23 cellular contexts compared by ENCODE assay signal in the genomic region with DNA sequence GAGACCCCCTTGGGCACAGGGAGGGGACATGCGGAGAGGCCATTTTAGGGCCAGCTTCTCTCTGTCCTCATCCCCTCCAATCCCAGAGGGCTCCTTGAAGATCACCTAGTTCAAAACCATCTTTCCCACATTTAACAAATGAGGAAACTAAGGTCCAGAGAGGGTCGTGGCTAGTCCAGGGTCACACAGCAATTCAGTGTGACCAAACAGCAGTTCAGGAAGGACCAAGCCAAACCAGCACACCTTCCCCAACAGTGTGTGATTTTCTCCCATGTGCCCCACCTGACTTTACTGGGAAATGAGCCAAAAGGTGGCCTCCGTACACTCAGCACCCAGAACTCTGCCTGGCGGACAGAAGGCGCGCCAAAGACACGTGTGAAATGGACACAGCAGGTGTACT. TPM values are rescaled to one million over a fixed set of nuclear protein-coding genes. Genes with fewer than 3 reads are reported as not detected.
"Had no signal": no experiment of that assay in that cellular context is flagged by ENCODE, and none has a peak within 500 bp of the region (broad histone marks: within the 10 kb centered on the region; RNA-seq: fewer than 3 reads in every experiment).

No MANE protein-coding gene starts in this region.

- DNase-seq: activated CD4-positive, alpha-beta T cell treated with anti-CD3 and anti-CD28 coated beads for 4 hours; activated CD8-positive, alpha-beta memory T cell treated with anti-CD3 and anti-CD28 coated beads, Interleukin-2, amount 50 U/mL, for 4 hours; activated CD8-positive, alpha-beta T cell treated with anti-CD3 and anti-CD28 coated beads for 36 hours; activated gamma-delta T cell treated with Interleukin-2 at 50 U/mL for 16 hours; activated naive CD4-positive, alpha-beta T cell treated with anti-CD3 and anti-CD28 coated beads, Interleukin-2, amount 10 ng/mL, durations not matched to agents 7 days and 5 days; activated naive CD8-positive, alpha-beta T cell treated with anti-CD3 and anti-CD28 coated beads for 36 hours; activated T-cell treated with anti-CD3 and anti-CD28 coated beads, Interleukin-2, amount 50 U/mL, for 72 hours; cerebellar nuclear complex; Kasumi-1; KBM-7; NCI-H1092 treated with DMSO at 0.1 percent for 48 hours; NCI-H1417 treated with DMSO at 0.1 percent for 48 hours; NCI-H1694; NCI-H2029; NCI-H2107; NCI-H524; NCI-H748 treated with DMSO at 0.1 percent for 48 hours; NK-92 treated with Interleukin-12 subunit alpha and Interleukin-12 subunit beta, amount 100 ng/mL, for 24 hours; SHP77 treated with DMSO at 0.1 percent for 48 hours had no signal

- H3K36me3 Mint-ChIP-seq: activated naive CD4-positive, alpha-beta T cell treated with anti-CD3 and anti-CD28 coated beads, Interleukin-2, amount 10 ng/mL, durations not matched to agents 7 days and 5 days; activated naive CD8-positive, alpha-beta T cell treated with anti-CD3 and anti-CD28 coated beads for 36 hours had no signal

- H3K27ac Mint-ChIP-seq: activated CD8-positive, alpha-beta T cell treated with anti-CD3 and anti-CD28 coated beads for 36 hours; activated naive CD4-positive, alpha-beta T cell treated with anti-CD3 and anti-CD28 coated beads, Interleukin-2, amount 10 ng/mL, durations not matched to agents 7 days and 5 days; activated naive CD8-positive, alpha-beta T cell treated with anti-CD3 and anti-CD28 coated beads for 36 hours; activated T-cell treated with anti-CD3 and anti-CD28 coated beads, Interleukin-2, amount 50 U/mL, for 72 hours; activated T-helper 2 cell treated with anti-CD3 and anti-CD28 coated beads, Interferon-gamma antibody, Interleukin-2, Interleukin-4, amounts not matched to agents 10 μg/mL and 5 μg/mL and 100 μg/mL, durations not matched to agents 14 hours and 24 hours and 36 hours; T-helper 1 cell treated with Interleukin-12 subunit alpha and Interleukin-12 subunit beta and Interleukin-4 antibody, amounts not matched to agents 30 μg/mL and 1 μg/mL, for 36 hours had no signal

- H3K4me3 Mint-ChIP-seq: activated CD8-positive, alpha-beta T cell treated with anti-CD3 and anti-CD28 coated beads for 36 hours; activated naive CD4-positive, alpha-beta T cell treated with anti-CD3 and anti-CD28 coated beads, Interleukin-2, amount 10 ng/mL, durations not matched to agents 7 days and 5 days; activated naive CD8-positive, alpha-beta T cell treated with anti-CD3 and anti-CD28 coated beads for 36 hours; activated T-cell treated with anti-CD3 and anti-CD28 coated beads, Interleukin-2, amount 50 U/mL, for 72 hours; T-helper 1 cell treated with Interleukin-12 subunit alpha and Interleukin-12 subunit beta and Interleukin-4 antibody, amounts not matched to agents 30 μg/mL and 1 μg/mL, for 36 hours had no signal

- ATAC-seq: activated CD4-positive, CD25-positive, alpha-beta regulatory T cell treated with anti-CD3 and anti-CD28 coated beads, Interleukin-2, amount 50 U/mL, for 24 hours; activated CD8-positive, alpha-beta T cell treated with anti-CD3 and anti-CD28 coated beads for 36 hours; activated T-cell treated with anti-CD3 and anti-CD28 coated beads, Interleukin-2, amount 50 U/mL, for 72 hours had no signal

- H3K9me3 Mint-ChIP-seq: activated CD8-positive, alpha-beta T cell treated with anti-CD3 and anti-CD28 coated beads for 36 hours; activated naive CD8-positive, alpha-beta T cell treated with anti-CD3 and anti-CD28 coated beads for 36 hours; activated T-cell treated with anti-CD3 and anti-CD28 coated beads, Interleukin-2, amount 50 U/mL, for 72 hours; activated T-helper 2 cell treated with anti-CD3 and anti-CD28 coated beads, Interferon-gamma antibody, Interleukin-2, Interleukin-4, amounts not matched to agents 10 μg/mL and 5 μg/mL and 100 μg/mL, durations not matched to agents 14 hours and 24 hours and 36 hours; T-helper 1 cell treated with Interleukin-12 subunit alpha and Interleukin-12 subunit beta and Interleukin-4 antibody, amounts not matched to agents 30 μg/mL and 1 μg/mL, for 36 hours had no signal

RNA-seq across cellular contexts. Expression of gene CACNA1I, which starts 51.3 kb away (rescaled TPM):
- total RNA-seq: SK-MEL-5 had no signal
